17 cellular contexts compared by ENCODE assay signal in genomic region chr6:11467364-11467763, GRCh38.
DNase-seq lines count a peak whose midpoint lies in the region; ATAC-seq and TF ChIP-seq lines count a peak whose summit lies in the region.
"Had no signal": no experiment of that assay in that cellular context is flagged by ENCODE, and none has a peak within 500 bp of the region (broad histone marks: within the 10 kb centered on the region; RNA-seq: fewer than 3 reads in every experiment).

No MANE protein-coding gene starts in this region.

- no peaks in the 10 kb centered on the region for H3K36me3 Mint-ChIP-seq in activated B cell treated with CpG ODN at 0.5 μM for 24 hours (ENCODE audit: low read depth)
- H3K36me3 Mint-ChIP-seq in CD4-positive, alpha-beta T cell (ENCODE audit: low read depth): no peaks in the 10 kb centered on the region
- H3K36me3 Mint-ChIP-seq: immature natural killer cell; natural killer cell treated with Interleukin-12 subunit alpha and Interleukin-12 subunit beta and Interleukin-15 and Interleukin-18, amount 100 ng/mL, for 72 hours; WTC11 had no signal

- CTCF ChIA-PET in activated B cell treated with CpG ODN at 0.5 μM for 24 hours (lab: Charles Lee): no interaction called here
- CTCF ChIA-PET in CD4-positive, alpha-beta T cell (lab: Charles Lee): no interaction called here

- POLR2A ChIA-PET in activated B cell treated with CpG ODN at 0.5 μM for 24 hours (lab: Charles Lee): interaction anchor here (0.6 kb wide), 1 partner anchor 8 kb away, joined by 4 read pairs; no protein-coding TSS in a partner anchor
- POLR2A ChIA-PET in CD4-positive, alpha-beta T cell (lab: Charles Lee): no interaction called here

- H3K27ac Mint-ChIP-seq in activated B cell treated with CpG ODN at 0.5 μM for 24 hours: peak overlapping the region; percentile 70
- no peak overlapping the region for H3K27ac Mint-ChIP-seq in CD4-positive, alpha-beta T cell
- H3K27ac Mint-ChIP-seq: natural killer cell treated with Interleukin-12 subunit alpha and Interleukin-12 subunit beta and Interleukin-15 and Interleukin-18, amount 100 ng/mL, for 72 hours; WTC11 had no signal

- H3K9me3 Mint-ChIP-seq in activated B cell treated with CpG ODN at 0.5 μM for 24 hours: peaks cover 3% of the 10 kb centered on the region
- no peaks in the 10 kb centered on the region for H3K9me3 Mint-ChIP-seq in CD4-positive, alpha-beta T cell
- H3K9me3 Mint-ChIP-seq: immature natural killer cell; natural killer cell treated with Interleukin-12 subunit alpha and Interleukin-12 subunit beta and Interleukin-15 and Interleukin-18, amount 100 ng/mL, for 72 hours had no signal

- H3K27me3 Mint-ChIP-seq in activated B cell treated with CpG ODN at 0.5 μM for 24 hours: no peaks in the 10 kb centered on the region
- H3K27me3 Mint-ChIP-seq in CD4-positive, alpha-beta T cell: no peaks in the 10 kb centered on the region

- H3K9me3 ChIP-seq in CD4-positive, alpha-beta T cell (ENCODE audit: control insufficient read depth, low read length): no peaks in the 10 kb centered on the region
- H3K9me3 ChIP-seq: prostate gland, stomach had no signal

- H3K27me3 ChIP-seq in CD4-positive, alpha-beta T cell (ENCODE audit: control insufficient read depth, insufficient read depth, low read length): no peaks in the 10 kb centered on the region
- H3K27me3 ChIP-seq: stomach had no signal

- peaks cover 59% of the 10 kb centered on the region for H3K4me1 Mint-ChIP-seq in activated B cell treated with CpG ODN at 0.5 μM for 24 hours
- no peaks in the 10 kb centered on the region for H3K4me1 Mint-ChIP-seq in CD4-positive, alpha-beta T cell (ENCODE audit: low read depth)
- H3K4me1 Mint-ChIP-seq: WTC11 had no signal

- no peak for TF ChIP-seq CTCF in activated B cell treated with CpG ODN at 0.5 μM for 24 hours (IDR thresholded peaks at IDR 0.05)
- TF ChIP-seq CTCF in CD4-positive, alpha-beta T cell (IDR thresholded peaks at IDR 0.05): no peak

- TF ChIP-seq POLR2A in GM18505 (IDR thresholded peaks at IDR 0.05; ENCODE audit: borderline replicate concordance, extremely low read depth, insufficient read depth, insufficient read length): no peak

- H3K4me3 Mint-ChIP-seq in activated B cell treated with CpG ODN at 0.5 μM for 24 hours: peak overlapping the region; percentile 25
- H3K4me3 Mint-ChIP-seq in CD4-positive, alpha-beta T cell: no peak overlapping the region
- H3K4me3 Mint-ChIP-seq: immature natural killer cell; natural killer cell treated with Interleukin-12 subunit alpha and Interleukin-12 subunit beta and Interleukin-15 and Interleukin-18, amount 100 ng/mL, for 72 hours; WTC11 had no signal

- ATAC-seq in GM18505 (IDR thresholded peaks at IDR 0.05; ENCODE audit: unreplicated experiment) (peak; percentile 73), GM19452 (IDR thresholded peaks at IDR 0.05; ENCODE audit: unreplicated experiment) (peak; percentile 72), HG02938 (IDR thresholded peaks at IDR 0.05; ENCODE audit: unreplicated experiment) (peak; percentile 58), activated B cell treated with CpG ODN at 0.5 μM for 24 hours (ENCODE audit: low read depth) (peak; percentile 49)
- no peak for ATAC-seq in CD4-positive, alpha-beta T cell (ENCODE audit: poor library complexity)
- ATAC-seq: K562; natural killer cell treated with Interleukin-12 subunit alpha and Interleukin-12 subunit beta and Interleukin-15 and Interleukin-18, amount 100 ng/mL, for 72 hours; WTC11 had no signal

- DNase-seq in activated B cell treated with CpG ODN at 0.5 μM for 24 hours (no peak), NCI-H2171 (lab: John Stamatoyannopoulos, UW) (no peak)
- no peak for DNase-seq in activated CD4-positive, alpha-beta T cell treated with anti-CD3 and anti-CD28 coated beads, Interleukin-2, amount 50 U/mL, for 48 hours
- no peak for DNase-seq in CD4-positive, alpha-beta T cell
- DNase-seq in activated effector memory CD4-positive, alpha-beta T cell treated with anti-CD3 and anti-CD28 coated beads, Interleukin-2, amount 50 U/mL, for 16 hours: no peak
- DNase-seq: immature natural killer cell; NCI-H1105; stimulated activated CD4-positive, alpha-beta T cell treated with anti-CD3 and anti-CD28 coated beads, Interleukin-12 subunit alpha, Interleukin-12 subunit beta, amount 100 ng/mL, for 4 hours; stomach had no signal

- intact Hi-C loops in activated B cell treated with CpG ODN at 0.5 μM for 24 hours (cut with micrococcal nuclease): no loop called here
- intact Hi-C loops in CD4-positive, alpha-beta T cell (cut with DNase I, micrococcal nuclease): no loop called here

- H3K27ac ChIP-seq in CD4-positive, alpha-beta T cell (ENCODE audit: low read depth, low read length): no peak overlapping the region
- H3K27ac ChIP-seq: HL-60, prostate gland, stomach had no signal
